In the genomic region with DNA sequence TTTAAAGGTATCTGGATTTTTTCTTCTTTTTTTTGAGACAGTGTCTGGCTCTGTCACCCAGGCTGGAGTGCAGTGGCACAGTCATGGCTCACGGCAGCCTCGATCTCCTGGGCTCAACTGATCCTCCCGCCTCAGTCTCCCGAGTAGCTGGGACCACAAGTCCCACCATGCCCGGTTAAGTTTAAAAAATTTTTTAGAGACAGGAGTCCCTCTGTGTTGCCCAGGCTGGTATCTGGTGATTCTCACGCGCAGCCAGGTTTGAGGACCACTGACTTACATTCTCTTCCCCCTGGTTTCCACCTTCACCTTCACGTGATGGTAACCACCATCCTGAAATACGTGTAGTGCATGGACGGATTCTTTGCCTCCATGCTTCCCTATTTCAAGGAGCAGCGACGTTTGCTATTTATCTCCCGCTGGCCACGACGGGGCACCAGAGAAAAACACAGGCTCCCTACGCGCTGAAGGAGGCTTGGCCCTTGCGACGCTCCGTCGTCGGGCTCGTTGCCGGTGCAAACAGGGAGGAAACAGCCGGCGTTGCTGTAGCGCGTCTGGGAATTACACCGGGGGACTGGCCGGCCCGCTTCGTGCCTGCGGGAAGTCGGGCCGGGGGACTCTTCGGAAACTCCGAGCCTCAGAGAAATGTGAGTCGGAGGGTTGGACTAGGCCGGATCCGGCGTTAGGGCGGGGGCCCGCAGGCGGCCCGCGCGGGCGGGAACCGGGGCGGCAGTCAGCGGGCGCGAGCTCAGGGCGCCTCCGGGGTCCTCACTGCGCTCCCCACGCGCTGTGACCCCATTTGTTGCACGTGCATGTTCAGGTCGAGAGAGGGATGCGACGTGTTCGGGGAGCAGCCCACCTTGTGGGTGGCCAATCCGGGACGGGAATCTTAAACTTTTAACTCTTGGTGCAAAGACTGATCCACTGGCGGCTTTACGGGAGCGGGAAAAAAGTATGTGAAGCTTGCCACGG, we compare ENCODE assay signal across 8 cellular contexts. TPM values are rescaled to one million over a fixed set of nuclear protein-coding genes. Genes with fewer than 3 reads are reported as not detected.
A peak's percentile ranks its signal among the peaks of the same experiment; 100 is the strongest.
DNase-seq lines count a peak whose midpoint lies in the region; ATAC-seq and TF ChIP-seq lines count a peak whose summit lies in the region.

A gene with protein sequence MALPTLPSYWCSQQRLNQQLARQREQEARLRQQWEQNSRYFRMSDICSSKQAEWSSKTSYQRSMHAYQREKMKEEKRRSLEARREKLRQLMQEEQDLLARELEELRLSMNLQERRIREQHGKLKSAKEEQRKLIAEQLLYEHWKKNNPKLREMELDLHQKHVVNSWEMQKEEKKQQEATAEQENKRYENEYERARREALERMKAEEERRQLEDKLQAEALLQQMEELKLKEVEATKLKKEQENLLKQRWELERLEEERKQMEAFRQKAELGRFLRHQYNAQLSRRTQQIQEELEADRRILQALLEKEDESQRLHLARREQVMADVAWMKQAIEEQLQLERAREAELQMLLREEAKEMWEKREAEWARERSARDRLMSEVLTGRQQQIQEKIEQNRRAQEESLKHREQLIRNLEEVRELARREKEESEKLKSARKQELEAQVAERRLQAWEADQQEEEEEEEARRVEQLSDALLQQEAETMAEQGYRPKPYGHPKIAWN (plus strand): TSS at position 492 of the 969 bp plus-strand sequence. CDS start 2,753 bp downstream, outside the sequence.

- TF ChIP-seq CTCF in AG04449 (IDR thresholded peaks at IDR 0.05; ENCODE audit: insufficient read depth, low read length, missing control alignments) (peak; percentile 59), coronary artery (IDR thresholded peaks at IDR 0.05) (no peak)

- POLR2A ChIA-PET in AG04449 (lab: Yijun Ruan, JAX) = interaction anchor here (1.4 kb wide), 1 partner anchor 46 kb away, joined by 4 read pairs; no protein-coding TSS in a partner anchor

- peak within 1 kb of the TSS; percentile 90 for H3K4me3 Mint-ChIP-seq in activated CD4-positive, alpha-beta T cell treated with anti-CD3 and anti-CD28 coated beads, Interleukin-2, amount 10 ng/mL, durations not matched to agents 24 days and 14 days

- H3K4me3 ChIP-seq in AG04449 (ENCODE audit: low read depth, low read length) = peak within 1 kb of the TSS; percentile 76
- H3K4me3 ChIP-seq in coronary artery = peak within 1 kb of the TSS; percentile 83

- H3K36me3 Mint-ChIP-seq in activated CD4-positive, alpha-beta T cell treated with anti-CD3 and anti-CD28 coated beads, Interleukin-2, amount 10 ng/mL, durations not matched to agents 24 days and 14 days (ENCODE audit: low read depth) = peaks cover 15% of the 10 kb centered on the region

- H3K27ac ChIP-seq in coronary artery = peak within 1 kb of the TSS; percentile 65 to 82

- intact Hi-C loops in activated CD4-positive, alpha-beta T cell treated with anti-CD3 and anti-CD28 coated beads, Interleukin-2, amount 10 ng/mL, durations not matched to agents 24 days and 14 days (cut with micrococcal nuclease) = loop anchor here (1.0 to 10.0 kb wide), 4 partner anchors 19 to 328 kb away; a partner anchor contains a TSS

- peak within 1 kb of the TSS; percentile 98 for H3K27ac Mint-ChIP-seq in activated CD4-positive, alpha-beta T cell treated with anti-CD3 and anti-CD28 coated beads, Interleukin-2, amount 10 ng/mL, durations not matched to agents 24 days and 14 days

- ATAC-seq in GM18907 (IDR thresholded peaks at IDR 0.05; ENCODE audit: unreplicated experiment) (peak; percentile 73), HG03432 (IDR thresholded peaks at IDR 0.05; ENCODE audit: unreplicated experiment) (peak; percentile 83)

- peaks cover 17% of the 10 kb centered on the region for H3K4me1 Mint-ChIP-seq in activated CD4-positive, alpha-beta T cell treated with anti-CD3 and anti-CD28 coated beads, Interleukin-2, amount 10 ng/mL, durations not matched to agents 24 days and 14 days

- CTCF ChIA-PET in AG04449 (lab: Yijun Ruan, JAX) = interaction anchor here (0.7 to 2.0 kb wide), 10 partner anchors 13 to 433 kb away, joined by 3 to 8 read pairs (median 5); no protein-coding TSS in a partner anchor

- no peaks in the 10 kb centered on the region for H3K27me3 Mint-ChIP-seq in activated CD4-positive, alpha-beta T cell treated with anti-CD3 and anti-CD28 coated beads, Interleukin-2, amount 10 ng/mL, durations not matched to agents 24 days and 14 days

- no peaks in the 10 kb centered on the region for H3K9me3 Mint-ChIP-seq in activated CD4-positive, alpha-beta T cell treated with anti-CD3 and anti-CD28 coated beads, Interleukin-2, amount 10 ng/mL, durations not matched to agents 24 days and 14 days

- DNase-seq in AG04449 (ENCODE audit: low read depth, low spot score) = peak; percentile 37
- DNase-seq in NCI-H524 treated with DMSO at 0.1 percent for 48 hours (lab: John Stamatoyannopoulos, UW) = peak; percentile 30
- DNase-seq in activated CD4-positive, alpha-beta T cell treated with anti-CD3 and anti-CD28 coated beads, Interleukin-2, amount 10 ng/mL, durations not matched to agents 24 days and 14 days = peak; percentile 93
- peak; percentile 91 for DNase-seq in coronary artery (ENCODE audit: low spot score)
- peak; percentile 97 for DNase-seq in left kidney (ENCODE audit: low read depth, low spot score)
- peak; percentile 78 for DNase-seq in stimulated activated CD4-positive, alpha-beta T cell treated with anti-CD3 and anti-CD28 coated beads, Interleukin-1b, Interleukin-23, amount 100 ng/mL, for 48 hours

RNA-seq across cellular contexts. Expression of the gene that starts here (rescaled TPM):
- 30.9 and 34.0 TPM in 2 replicates for total RNA-seq in activated CD4-positive, alpha-beta T cell treated with anti-CD3 and anti-CD28 coated beads, Interleukin-2, amount 10 ng/mL, durations not matched to agents 24 days and 14 days

Comparison
In these comparisons a context has a peak if more than half of its experiments do, and no peak if none do; other contexts are left out.
1. Peak in every context shown above with its lines: DNase-seq, ATAC-seq, H3K4me3 ChIP-seq and H3K27ac ChIP-seq.
2. DNase-seq: peak in every context shown above with its lines; median percentile 97 in left kidney; 93 in activated CD4-positive, alpha-beta T cell treated with anti-CD3 and anti-CD28 coated beads, Interleukin-2, amount 10 ng/mL, durations not matched to agents 24 days and 14 days; 91 in coronary artery; 78 in stimulated activated CD4-positive, alpha-beta T cell treated with anti-CD3 and anti-CD28 coated beads, Interleukin-1b, Interleukin-23, amount 100 ng/mL, for 48 hours; 37 in AG04449; 30 in NCI-H524 treated with DMSO at 0.1 percent for 48 hours.